Comparison of ENCODE assay signal across 15 cellular contexts in the genomic region with DNA sequence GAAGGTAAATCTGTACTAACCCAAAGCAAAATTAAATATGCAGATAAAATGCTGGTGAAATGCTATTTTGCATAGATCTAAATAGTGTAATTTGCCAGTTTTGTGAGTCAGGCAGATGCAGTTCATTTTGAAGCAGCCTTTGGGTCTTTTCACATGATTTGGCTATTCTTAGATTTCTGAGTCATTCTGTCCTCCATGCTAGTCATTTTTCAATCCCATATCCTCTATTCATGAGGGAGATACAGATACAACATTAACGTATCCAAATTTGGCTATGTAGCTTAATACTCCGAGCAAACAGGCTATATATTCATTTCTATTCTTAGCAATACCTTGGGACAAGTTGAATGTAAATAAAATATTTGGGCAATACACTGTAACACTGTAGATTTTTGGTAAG.
DNase-seq lines count a peak whose midpoint lies in the region; ATAC-seq and TF ChIP-seq lines count a peak whose summit lies in the region.
"Had no signal": no experiment of that assay in that cellular context is flagged by ENCODE, and none has a peak within 500 bp of the region (broad histone marks: within the 10 kb centered on the region; RNA-seq: fewer than 3 reads in every experiment).

No MANE protein-coding gene starts in this region.

- no peak overlapping the region for H3K4me3 Mint-ChIP-seq in type B pancreatic cell
- H3K4me3 Mint-ChIP-seq: CD4-positive, CD25-positive, alpha-beta regulatory T cell; naive thymus-derived CD4-positive, alpha-beta T cell had no signal

- H3K27ac Mint-ChIP-seq in type B pancreatic cell: no peak overlapping the region
- H3K27ac Mint-ChIP-seq: CD4-positive, CD25-positive, alpha-beta regulatory T cell; naive thymus-derived CD4-positive, alpha-beta T cell had no signal

- H3K9me3 Mint-ChIP-seq in type B pancreatic cell: no peaks in the 10 kb centered on the region

- H3K36me3 Mint-ChIP-seq in type B pancreatic cell: no peaks in the 10 kb centered on the region
- H3K36me3 Mint-ChIP-seq: CD4-positive, CD25-positive, alpha-beta regulatory T cell; naive thymus-derived CD4-positive, alpha-beta T cell had no signal

- TF ChIP-seq CTCF in retinal pigment epithelial cell (conservative IDR thresholded peaks at IDR 0.05; ENCODE audit: low read depth, low read length) (no peak), type B pancreatic cell (conservative IDR thresholded peaks at IDR 0.05) (no peak)

- no peak overlapping the region for H3K4me3 ChIP-seq in retinal pigment epithelial cell (ENCODE audit: low read length)
- H3K4me3 ChIP-seq: K562 had no signal

- no peaks in the 10 kb centered on the region for H3K4me1 Mint-ChIP-seq in type B pancreatic cell (ENCODE audit: unreplicated experiment)
- H3K4me1 Mint-ChIP-seq: CD4-positive, CD25-positive, alpha-beta regulatory T cell; naive thymus-derived CD4-positive, alpha-beta T cell had no signal

- no peak for ATAC-seq in GM21717 (IDR thresholded peaks at IDR 0.05; ENCODE audit: unreplicated experiment)
- ATAC-seq in HG03354 (IDR thresholded peaks at IDR 0.05; ENCODE audit: poor library complexity, severe bottlenecking, unreplicated experiment): no peak
- ATAC-seq: K562; naive thymus-derived CD4-positive, alpha-beta T cell had no signal

- peak; percentile 17 for DNase-seq in EL
- DNase-seq in MV-4-11 (lab: John Stamatoyannopoulos, UW): peak; percentile 26
- peak; percentile 6 for DNase-seq in dermis blood vessel endothelial cell
- DNase-seq in retinal pigment epithelial cell (ENCODE audit: low read depth): peak; percentile 39
- DNase-seq in type B pancreatic cell (ENCODE audit: extremely low spot score, unreplicated experiment): no peak
- DNase-seq in NK-92 treated with Interleukin-12 subunit alpha and Interleukin-12 subunit beta, amount 100 ng/mL, for 24 hours (lab: John Stamatoyannopoulos, UW): no peak
- DNase-seq: CD4-positive, CD25-positive, alpha-beta regulatory T cell; H7; naive thymus-derived CD4-positive, alpha-beta T cell; NCI-H2081; stimulated activated CD4-positive, alpha-beta T cell treated with anti-CD3 and anti-CD28 coated beads, Interleukin-12 subunit alpha, Interleukin-12 subunit beta, amount 100 ng/mL, for 4 hours; T-helper 9 cell had no signal

- peaks cover 15% of the 10 kb centered on the region for H3K27me3 Mint-ChIP-seq in type B pancreatic cell
- H3K27me3 Mint-ChIP-seq: CD4-positive, CD25-positive, alpha-beta regulatory T cell; naive thymus-derived CD4-positive, alpha-beta T cell had no signal

Comparison
In these comparisons a context has a peak if more than half of its experiments do, and no peak if none do; other contexts are left out.
1. DNase-seq: peak in EL (single experiment), MV-4-11 (single experiment), dermis blood vessel endothelial cell (single experiment) and retinal pigment epithelial cell (single experiment); none in type B pancreatic cell (single experiment) and NK-92 treated with Interleukin-12 subunit alpha and Interleukin-12 subunit beta, amount 100 ng/mL, for 24 hours (single experiment).